ENCODE assay signal across 27 cellular contexts in genomic region chr16:5668553-5668952, GRCh38.
"Had no signal": no experiment of that assay in that cellular context is flagged by ENCODE, and none has a peak within 500 bp of the region (broad histone marks: within the 10 kb centered on the region; RNA-seq: fewer than 3 reads in every experiment).

No MANE protein-coding gene starts in this region.

- DNase-seq: activated B cell treated with CpG ODN at 0.5 μM for 24 hours; activated CD4-positive, alpha-beta memory T cell treated with anti-CD3 and anti-CD28 coated beads for 36 hours; activated CD4-positive, alpha-beta T cell treated with anti-CD3 and anti-CD28 coated beads, Interleukin-2, amount 10 ng/mL, durations not matched to agents 24 days and 14 days; activated CD8-positive, alpha-beta memory T cell treated with anti-CD3 and anti-CD28 coated beads, Interleukin-2, amount 10 ng/mL, durations not matched to agents 7 days and 5 days; activated CD8-positive, alpha-beta memory T cell treated with anti-CD3 and anti-CD28 coated beads, Interleukin-2, amount 50 U/mL, for 4 hours; activated CD8-positive, alpha-beta T cell treated with anti-CD3 and anti-CD28 coated beads, Interleukin-2, amount 10 ng/mL, durations not matched to agents 7 days and 5 days; activated effector memory CD4-positive, alpha-beta T cell treated with anti-CD3 and anti-CD28 coated beads, Interleukin-2, amount 50 U/mL, for 16 hours; activated naive CD4-positive, alpha-beta T cell treated with anti-CD3 and anti-CD28 coated beads for 36 hours; activated naive CD8-positive, alpha-beta T cell treated with anti-CD3 and anti-CD28 coated beads for 36 hours; activated naive CD8-positive, alpha-beta T cell treated with anti-CD3 and anti-CD28 coated beads, Interleukin-2, amount 50 U/mL, for 24 hours; activated T-cell treated with anti-CD3 and anti-CD28 coated beads, Interleukin-2, amount 50 U/mL, for 1 hour; activated T-cell treated with anti-CD3 and anti-CD28 coated beads, Interleukin-2, amount 50 U/mL, for 48 hours; adrenal gland; amygdala; central memory CD4-positive, alpha-beta T cell; cerebellar nuclear complex; colonic mucosa; effector CD8-positive, alpha-beta T cell; erythroblast; foreskin keratinocyte; gastrocnemius medialis; glutamatergic neuron; heart left ventricle; T-helper 17 cell; T1000; WERI-Rb-1 had no signal

- ATAC-seq: activated CD4-positive, CD25-positive, alpha-beta regulatory T cell treated with anti-CD3 and anti-CD28 coated beads, Interleukin-2, amount 50 U/mL, for 24 hours; activated CD8-positive, alpha-beta memory T cell treated with anti-CD3 and anti-CD28 coated beads, Interleukin-2, amount 10 ng/mL, durations not matched to agents 7 days and 5 days; activated CD8-positive, alpha-beta T cell treated with anti-CD3 and anti-CD28 coated beads, Interleukin-2, amount 10 ng/mL, durations not matched to agents 7 days and 5 days; activated naive CD8-positive, alpha-beta T cell treated with anti-CD3 and anti-CD28 coated beads, Interleukin-2, amount 50 U/mL, for 24 hours; foreskin keratinocyte; gastrocnemius medialis; heart left ventricle; T-helper 17 cell had no signal
